Comparison of ENCODE assay signal across 11 cellular contexts in genomic region chr5:138461343-138462125, GRCh38. TPM values are rescaled to one million over a fixed set of nuclear protein-coding genes. Genes with fewer than 3 reads are reported as not detected.
A peak's percentile ranks its signal among the peaks of the same experiment; 100 is the strongest.
DNase-seq lines count a peak whose midpoint lies in the region; ATAC-seq, FAIRE-seq and TF ChIP-seq lines count a peak whose summit lies in the region.
"Had no signal": no experiment of that assay in that cellular context is flagged by ENCODE, and none has a peak within 500 bp of the region (broad histone marks: within the 10 kb centered on the region; RNA-seq: fewer than 3 reads in every experiment).

No MANE protein-coding gene starts in this region.

- no peak overlapping the region for H3K4me3 Mint-ChIP-seq in H9
- H3K4me3 Mint-ChIP-seq: dendritic cell treated with granulocyte-macrophage colony-stimulating factor and Interleukin-4, amounts not matched to agents 40 ng/mL and 50 ng/mL, for 4 days had no signal

- H3K4ac ChIP-seq in H9 (ENCODE audit: low read depth, low read length): no peak overlapping the region

- H3K79me2 ChIP-seq in GM12878 (ENCODE audit: control insufficient read depth, insufficient read depth, low read length) (no peaks in the 10 kb centered on the region), H9 (ENCODE audit: insufficient read depth, low read length) (no peaks in the 10 kb centered on the region)

- H2AFZ ChIP-seq in GM12878 (ENCODE audit: control insufficient read depth, low read depth, low read length) (no peak overlapping the region), H9 (ENCODE audit: low read length) (no peak overlapping the region)

- peaks cover 0 to under 1% of the 10 kb centered on the region in 2 experiments; a peak in 2 of 5 replicates for H3K9me3 Mint-ChIP-seq in H9
- H3K9me3 Mint-ChIP-seq: dendritic cell treated with granulocyte-macrophage colony-stimulating factor and Interleukin-4, amounts not matched to agents 40 ng/mL and 50 ng/mL, for 4 days had no signal

- no peaks in the 10 kb centered on the region for H3K79me1 ChIP-seq in H9 (ENCODE audit: insufficient read depth, low read depth, low read length, poor library complexity, severe bottlenecking)

- CTCF ChIA-PET in AG04450 (lab: Charles Lee) (interaction anchor here (1.9 to 3.6 kb wide), 2 partner anchors 11 to 42 kb away, joined by 6 to 28 read pairs; no protein-coding TSS in a partner anchor), GM12878 (lab: Yijun Ruan, JAX) (interaction anchor here (0.6 to 9.2 kb wide), 7 partner anchors 12 to 814 kb away, joined by 3 to 71 read pairs (median 3); partner anchors contain the start of gene FAM53C)

- H2AK5ac ChIP-seq in H9 (ENCODE audit: insufficient read length, low read length): no peak overlapping the region

- no peak for TF ChIP-seq EP300 in GM12878 (IDR thresholded peaks at IDR 0.05; ENCODE audit: borderline replicate concordance in 1 of 2, control insufficient read depth in 1 of 2, low read depth in 2 of 2, low read length in 2 of 2)

- no peak overlapping the region for H4K91ac ChIP-seq in H9 (ENCODE audit: insufficient read length, low read depth, low read length)

- no peak overlapping the region for H2BK5ac ChIP-seq in H9 (ENCODE audit: insufficient read length, low read length)

- BruUV-seq in GM12878 (replicated peaks; lab: Mats Ljungman, UMichigan): no TSS peak

- RAD21 ChIA-PET in GM12878 (lab: Charles Lee; ENCODE audit: unreplicated experiment): no interaction called here

- intact Hi-C loops in GM12878 (cut with micrococcal nuclease; ENCODE audit: unreplicated experiment): loop anchor here (10.0 kb wide), 2 partner anchors 707 to 803 kb away; partner anchors contain the start of gene HNRNPA0

- peaks cover 4% of the 10 kb centered on the region; the same call in 1 of the 2 replicates for H3K27me3 Mint-ChIP-seq in H9 (ENCODE audit: low read depth)

- H3K4me2 ChIP-seq in GM12878 (ENCODE audit: control insufficient read depth, insufficient read depth) (no peak overlapping the region), H9 (ENCODE audit: insufficient read depth, insufficient read length, low read length) (no peak overlapping the region)

- peaks cover 19% of the 10 kb centered on the region for H3K4me1 ChIP-seq in GM12878 (ENCODE audit: control insufficient read depth, insufficient read depth, low read length)
- no peaks in the 10 kb centered on the region for H3K4me1 ChIP-seq in H9 (ENCODE audit: insufficient read depth, low read length)

- H3K14ac ChIP-seq in H9 (ENCODE audit: insufficient read depth, low read length): no peak overlapping the region

- TF ChIP-seq CTCF in AG04450 (IDR thresholded peaks at IDR 0.05; ENCODE audit: low read depth, low read length): no peak
- TF ChIP-seq CTCF in GM12878 (IDR thresholded peaks at IDR 0.05 in 2 of 3, conservative IDR thresholded peaks at IDR 0.05 in 1 of 3; ENCODE audit: control insufficient read depth in 2 of 3, extremely low read depth in 1 of 3, insufficient read depth in 1 of 3, low read depth in 3 of 3, low read length in 3 of 3): no peak
- no peak for TF ChIP-seq CTCF in H9 (conservative IDR thresholded peaks at IDR 0.05)

- no peak overlapping the region for H3K18ac ChIP-seq in H9 (ENCODE audit: insufficient read length, low read depth, low read length)

- H3K27me3 ChIP-seq in AG04450 (ENCODE audit: control insufficient read depth, insufficient read depth, low read length): no peaks in the 10 kb centered on the region
- H3K27me3 ChIP-seq in H7 (ENCODE audit: control insufficient read depth, insufficient read depth, low read length): peaks cover 11% of the 10 kb centered on the region
- H3K27me3 ChIP-seq in GM12878 (replicated peaks in 1 of 2; ENCODE audit: control insufficient read depth in 2 of 2, insufficient read depth in 2 of 2, low read length in 1 of 2): peaks cover 0 to 4% of the 10 kb centered on the region in 2 experiments; a peak in 1 of 4 replicates
- H3K27me3 ChIP-seq in H9 (ENCODE audit: insufficient read depth, low read length): no peaks in the 10 kb centered on the region

- no peak overlapping the region for H4K8ac ChIP-seq in H9 (replicated peaks; ENCODE audit: insufficient read length, low read depth, low read length)

- H3K9me3 ChIP-seq in AG04450 (ENCODE audit: control insufficient read depth, insufficient read depth, low read length) (no peaks in the 10 kb centered on the region; the same call in 1 of the 2 replicates), GM12878 (replicated peaks; ENCODE audit: control insufficient read depth, insufficient read depth, low read length) (no peaks in the 10 kb centered on the region), H9 (ENCODE audit: control insufficient read depth, low read depth, low read length) (no peaks in the 10 kb centered on the region)

- peak; percentile 36 for DNase-seq in AG04450 (ENCODE audit: low read depth, low spot score)
- DNase-seq in H7: peak; percentile 69
- no peak for DNase-seq in GM12878 (ENCODE audit: low read depth, low spot score)
- peak; percentile 74 for DNase-seq in kidney glomerular epithelial cell (lab: John Stamatoyannopoulos, UW)
- DNase-seq in H9: no peak
- DNase-seq in NCI-H146 treated with DMSO at 0.1 percent for 48 hours (lab: John Stamatoyannopoulos, UW; ENCODE audit: unreplicated experiment): no peak
- DNase-seq in HT-29 (ENCODE audit: low spot score): no peak
- DNase-seq: GDM1, NCI-H1694 had no signal

- H3K4me1 Mint-ChIP-seq in H9: peaks cover 18 to 22% of the 10 kb centered on the region in 2 experiments

- H2BK20ac ChIP-seq in H9 (ENCODE audit: low read depth, low read length, poor library complexity, severe bottlenecking): no peak overlapping the region

- H3K27ac ChIP-seq in AG04450 (ENCODE audit: low read depth, low read length): no peak overlapping the region
- H3K27ac ChIP-seq in GM12878 (ENCODE audit: control insufficient read depth, insufficient read depth): no peak overlapping the region
- H3K27ac ChIP-seq in H9 (ENCODE audit: insufficient read length, low read depth, low read length): no peak overlapping the region

- H2BK12ac ChIP-seq in H9 (ENCODE audit: insufficient read length, low read depth, low read length): no peak overlapping the region

- no peaks in the 10 kb centered on the region for H4K20me1 ChIP-seq in GM12878 (ENCODE audit: control insufficient read depth, insufficient read depth)
- no peaks in the 10 kb centered on the region for H4K20me1 ChIP-seq in H9 (ENCODE audit: control insufficient read depth, insufficient read depth, insufficient read length)

- in situ Hi-C loops in GM12878 (cut with MboI): no loop called here

- H3K27ac Mint-ChIP-seq in H9: no peak overlapping the region
- H3K27ac Mint-ChIP-seq: dendritic cell treated with granulocyte-macrophage colony-stimulating factor and Interleukin-4, amounts not matched to agents 40 ng/mL and 50 ng/mL, for 4 days had no signal

- no peak overlapping the region for H4K5ac ChIP-seq in H9 (ENCODE audit: insufficient read length, low read depth, low read length)

- no peak for TF ChIP-seq RAD21 in GM12878 (IDR thresholded peaks at IDR 0.05; ENCODE audit: insufficient read depth, low read depth, low read length)

- H2BK120ac ChIP-seq in H9 (ENCODE audit: low read depth, low read length, poor library complexity, severe bottlenecking): no peak overlapping the region

- H3K9ac ChIP-seq in GM12878 (ENCODE audit: control insufficient read depth, insufficient read depth, low read length): no peak overlapping the region
- no peak overlapping the region for H3K9ac ChIP-seq in H9 (ENCODE audit: extremely low read depth, insufficient read length, low read length)

- ATAC-seq in GM12878 (no peak), GM18907 (IDR thresholded peaks at IDR 0.05; ENCODE audit: unreplicated experiment) (no peak)

- H3K36me3 Mint-ChIP-seq in H9 (ENCODE audit: insufficient read depth in 1 of 3, low read depth in 3 of 3): peaks cover 1 to 3% (median 2%) of the 10 kb centered on the region in 3 experiments; a peak in 6 of 7 replicates

- SMC1A ChIA-PET in GM12878 (lab: Charles Lee; ENCODE audit: uncharacterized antibody, unreplicated experiment): interaction anchor here (0.7 to 2.6 kb wide), 4 partner anchors 12 to 41 kb away, joined by 3 to 7 read pairs (median 4); no protein-coding TSS in a partner anchor

- no peak for FAIRE-seq in GM12878 (lab: Jason Lieb, UNC)

- H3T11ph ChIP-seq in H9 (ENCODE audit: low read length): no peak overlapping the region

- no peak overlapping the region for H3K56ac ChIP-seq in H9 (ENCODE audit: insufficient read length, low read depth, low read length)

- H2BK15ac ChIP-seq in H9 (ENCODE audit: low read depth, low read length): no peak overlapping the region

- H3K23ac ChIP-seq in H9 (ENCODE audit: insufficient read length, low read depth, low read length): no peak overlapping the region

- TF ChIP-seq POLR2A in GM12878 (IDR thresholded peaks at IDR 0.05; ENCODE audit: low read depth, low read length): no peak

- POLR2A ChIA-PET in AG04450 (lab: Yijun Ruan, JAX) (no interaction called here), GM12878 (lab: Charles Lee) (interaction anchor here (1.0 to 1.7 kb wide), 2 partner anchors 10 to 42 kb away, joined by 3 to 4 read pairs; no protein-coding TSS in a partner anchor)

- H3K36me3 ChIP-seq in H7 (replicated peaks; ENCODE audit: control insufficient read depth, insufficient read depth, low read length) (no peaks in the 10 kb centered on the region), GM12878 (ENCODE audit: control insufficient read depth in 2 of 2, insufficient read depth in 2 of 2, low read length in 1 of 2) (no peaks in the 10 kb centered on the region)

- H3K4me3 ChIP-seq in AG04450 (ENCODE audit: low read depth, low read length): no peak overlapping the region
- H3K4me3 ChIP-seq in H7 (ENCODE audit: insufficient read depth, low read depth, low read length): no peak overlapping the region
- no peak overlapping the region for H3K4me3 ChIP-seq in GM12878

- H3K23me2 ChIP-seq in H9 (ENCODE audit: insufficient read length, low read depth, low read length, poor library complexity, severe bottlenecking): peaks cover 20% of the 10 kb centered on the region

- 56% methylated on average over 11 of the region's 11 CpGs for WGBS in GM12878 (ENCODE audit: insufficient coverage, insufficient replicate concordance, low lambda C conversion rate, missing lambda C conversion rate)
- no CpG with 5 or more reads among the region's 11 CpGs for WGBS in H9 (ENCODE audit: extremely low coverage, insufficient read length, low lambda C conversion rate)

RNA-seq across cellular contexts. Expression of gene EGR1, which starts 3.7 kb away (rescaled TPM):
- polyA plus RNA-seq in AG04450 (2011; rRNA removed): 17.0 and 24.5 TPM in 2 replicates
- polyA minus RNA-seq in AG04450 (2011; rRNA and poly(A)+ RNA removed): 32.1 and 36.9 TPM in 2 replicates
- total RNA-seq in H7 (2014; rRNA removed; shearing (Covaris generic)): 0.10 and 7.5 TPM in 2 replicates
- 9.0 and 10.5 TPM in 2 replicates for total RNA-seq in GM12878 (2013; cell fraction: nucleolus; rRNA removed)
- 0.82 and 1.1 TPM in 2 replicates for total RNA-seq in GM12878 (2014; rRNA removed)
- 0.89 and 0.92 TPM in 2 replicates for total RNA-seq in GM12878 (2014; rRNA removed; fragmentation: Illumina TruSeq; extraction: Trizol)
- total RNA-seq in GM12878 (2021): 7.3 and 9.0 TPM in 2 replicates
- polyA plus RNA-seq in GM12878 (2011; ENCODE audit: low read depth): 4.2 TPM
- 2.2 and 2.3 TPM in 2 replicates for polyA plus RNA-seq in GM12878 (2011; rRNA removed)
- polyA plus RNA-seq in GM12878 (2011; cell fraction: cytosol; rRNA removed): 2.8 and 5.1 TPM in 2 replicates
- 21.2 and 21.5 TPM in 2 replicates for polyA plus RNA-seq in GM12878 (2011; cell fraction: nucleus; rRNA removed)
- polyA plus RNA-seq in GM12878 (2012): 8.5 and 17.1 TPM in 2 replicates
- 4.3 and 5.7 TPM in 2 replicates for polyA plus RNA-seq in GM12878 (2014; fragmentation: Illumina TruSeq; extraction: Trizol)
- polyA plus RNA-seq in GM12878 (2014; fragmentation: Nextera tagmentation; extraction: Ambion mirVana): 1 to 10 TPM; 1.7 to 2.8 TPM
- polyA plus RNA-seq in GM12878 (2014; rRNA removed): 4.6 and 5.5 TPM in 2 replicates
- polyA plus RNA-seq in GM12878 (2016; fragmentation: Nextera tagmentation; extraction: Ambion mirVana): 1 to 10 TPM; 1.6 to 3.1 TPM
- polyA minus RNA-seq in GM12878 (2011; rRNA and poly(A)+ RNA removed): 3.7 and 8.6 TPM in 2 replicates
- 8.8 and 11.9 TPM in 2 replicates for polyA minus RNA-seq in GM12878 (2011; cell fraction: cytosol; rRNA and poly(A)+ RNA removed)
- polyA minus RNA-seq in GM12878 (2011; cell fraction: nucleus; rRNA and poly(A)+ RNA removed): 13.2 and 20.7 TPM in 2 replicates
- total RNA-seq in H9 (2021): 76.6 and 83.3 TPM in 2 replicates
- total RNA-seq in HT-29 (2014; rRNA removed; shearing (Covaris generic)): 20.1 and 27.8 TPM in 2 replicates

RNA-seq across cellular contexts. Expression of gene REEP2, which starts 22.7 kb away (rescaled TPM):
- polyA plus RNA-seq in AG04450 (2011; rRNA removed) (24.7 and 36.9 TPM in 2 replicates), GM12878 (2011; rRNA removed) (1.2 and 2.3 TPM in 2 replicates), GM12878 (2014; fragmentation: Illumina TruSeq; extraction: Trizol) (0.59 and 1.6 TPM in 2 replicates), GM12878 (2014; fragmentation: Nextera tagmentation; extraction: Ambion mirVana) (under 1 TPM; 0.10 to 0.13 TPM), GM12878 (2014; rRNA removed) (1.4 and 2.2 TPM in 2 replicates), GM12878 (2016; fragmentation: Nextera tagmentation; extraction: Ambion mirVana) (1 to 10 TPM; 2.2 to 2.4 TPM)
- 39.7 and 40.2 TPM in 2 replicates for polyA minus RNA-seq in AG04450 (2011; rRNA and poly(A)+ RNA removed)
- total RNA-seq in H7 (2014; rRNA removed; shearing (Covaris generic)): 18.3 and 20.3 TPM in 2 replicates
- total RNA-seq in GM12878 (2013; cell fraction: nucleolus; rRNA removed): 1.2 and 3.8 TPM in 2 replicates
- total RNA-seq in GM12878 (2014; rRNA removed) (1.9 TPM in 2 replicates), GM12878 (2014; rRNA removed; fragmentation: Illumina TruSeq; extraction: Trizol) (1.2 and 1.4 TPM in 2 replicates), GM12878 (2021) (2.5 and 3.1 TPM in 2 replicates), H9 (2021) (44.3 and 49.0 TPM in 2 replicates)
- polyA plus RNA-seq in GM12878 (2011; ENCODE audit: low read depth): 0.71 TPM
- 2.4 and 2.5 TPM in 2 replicates for polyA plus RNA-seq in GM12878 (2011; cell fraction: cytosol; rRNA removed)
- 2.3 and 2.9 TPM in 2 replicates for polyA plus RNA-seq in GM12878 (2011; cell fraction: nucleus; rRNA removed)
- polyA plus RNA-seq in GM12878 (2012): 2.5 and 3.3 TPM in 2 replicates
- polyA minus RNA-seq in GM12878 (2011; rRNA and poly(A)+ RNA removed): 1.2 and 2.7 TPM in 2 replicates
- 0.83 and 1.1 TPM in 2 replicates for polyA minus RNA-seq in GM12878 (2011; cell fraction: cytosol; rRNA and poly(A)+ RNA removed)
- polyA minus RNA-seq in GM12878 (2011; cell fraction: nucleus; rRNA and poly(A)+ RNA removed): 0.60 and 0.67 TPM in 2 replicates
- total RNA-seq in HT-29 (2014; rRNA removed; shearing (Covaris generic)): 0.03 and 0.05 TPM in 2 replicates

Comparison
In these comparisons a context has a peak if more than half of its experiments do, and no peak if none do; other contexts are left out.
1. DNase-seq: peak in AG04450 (single experiment), H7 (single experiment) and kidney glomerular epithelial cell (single experiment); none in GM12878 (single experiment), H9 (single experiment), NCI-H146 treated with DMSO at 0.1 percent for 48 hours (single experiment) and HT-29 (single experiment).